ENCODE assay signal across 21 cellular contexts in genomic region chr7:47546728-47547494, GRCh38. TPM values are rescaled to one million over a fixed set of nuclear protein-coding genes. Genes with fewer than 3 reads are reported as not detected.
"Had no signal": no experiment of that assay in that cellular context is flagged by ENCODE, and none has a peak within 500 bp of the region (broad histone marks: within the 10 kb centered on the region; RNA-seq: fewer than 3 reads in every experiment).

No MANE protein-coding gene starts in this region.

- H3K27ac Mint-ChIP-seq: activated CD8-positive, alpha-beta T cell treated with anti-CD3 and anti-CD28 coated beads, Interleukin-2, amount 10 ng/mL, durations not matched to agents 7 days and 5 days; activated naive CD4-positive, alpha-beta T cell treated with anti-CD3 and anti-CD28 coated beads, Interleukin-2, amount 50 U/mL, for 72 hours; activated T-cell treated with anti-CD3 and anti-CD28 coated beads, Interleukin-2, amount 50 U/mL, for 72 hours; stimulated activated naive CD8-positive, alpha-beta T cell treated with anti-CD3 and anti-CD28 coated beads, Interleukin-15, Interleukin-2, amounts not matched to agents 100 ng/mL and 50 ng/mL, for 24 hours had no signal

- H3K9me3 ChIP-seq: pancreas, testis had no signal

- H3K27me3 ChIP-seq: pancreas, testis had no signal

- H3K27ac ChIP-seq: pancreas, testis had no signal

- H3K36me3 Mint-ChIP-seq: activated naive CD4-positive, alpha-beta T cell treated with anti-CD3 and anti-CD28 coated beads, Interleukin-2, amount 50 U/mL, for 72 hours had no signal

- DNase-seq: activated CD4-positive, alpha-beta T cell treated with anti-CD3 and anti-CD28 coated beads for 48 hours; activated CD8-positive, alpha-beta memory T cell treated with anti-CD3 and anti-CD28 coated beads, Interleukin-2, amount 50 U/mL, for 48 hours; activated CD8-positive, alpha-beta T cell treated with anti-CD3 and anti-CD28 coated beads, Interleukin-2, amount 10 ng/mL, durations not matched to agents 7 days and 5 days; activated gamma-delta T cell; activated T-cell treated with anti-CD3 and anti-CD28 coated beads, Interleukin-2, amount 50 U/mL, for 72 hours; amniotic stem cell; central memory CD4-positive, alpha-beta T cell; cortex of kidney; effector memory CD4-positive, alpha-beta T cell; foreskin fibroblast; glutamatergic neuron; mesenchymal stem cell; pancreas; retina; stimulated activated CD4-positive, alpha-beta T cell treated with anti-CD3 and anti-CD28 coated beads, Interleukin-4, amount 100 ng/mL, for 4 hours; stimulated activated CD8-positive, alpha-beta memory T cell treated with anti-CD3 and anti-CD28 coated beads, Interleukin-4, amount 100 ng/mL, for 48 hours; T-helper 2 cell; testis had no signal

- H3K9me3 Mint-ChIP-seq: activated naive CD4-positive, alpha-beta T cell treated with anti-CD3 and anti-CD28 coated beads, Interleukin-2, amount 50 U/mL, for 72 hours; activated T-cell treated with anti-CD3 and anti-CD28 coated beads, Interleukin-2, amount 50 U/mL, for 72 hours; neural crest cell; stimulated activated naive CD8-positive, alpha-beta T cell treated with anti-CD3 and anti-CD28 coated beads, Interleukin-15, Interleukin-2, amounts not matched to agents 100 ng/mL and 50 ng/mL, for 24 hours had no signal

- H3K4me3 ChIP-seq: pancreas, testis had no signal

- H3K36me3 ChIP-seq: pancreas had no signal

- H3K27me3 Mint-ChIP-seq: stimulated activated naive CD8-positive, alpha-beta T cell treated with anti-CD3 and anti-CD28 coated beads, Interleukin-15, Interleukin-2, amounts not matched to agents 100 ng/mL and 50 ng/mL, for 24 hours had no signal

- ATAC-seq: activated CD8-positive, alpha-beta T cell treated with anti-CD3 and anti-CD28 coated beads, Interleukin-2, amount 10 ng/mL, durations not matched to agents 7 days and 5 days; activated naive CD4-positive, alpha-beta T cell treated with anti-CD3 and anti-CD28 coated beads, Interleukin-2, amount 50 U/mL, for 72 hours; activated T-cell treated with anti-CD3 and anti-CD28 coated beads, Interleukin-2, amount 50 U/mL, for 72 hours had no signal

- H3K4me1 ChIP-seq: pancreas had no signal

- H3K4me3 Mint-ChIP-seq: activated CD8-positive, alpha-beta T cell treated with anti-CD3 and anti-CD28 coated beads, Interleukin-2, amount 10 ng/mL, durations not matched to agents 7 days and 5 days; activated T-cell treated with anti-CD3 and anti-CD28 coated beads, Interleukin-2, amount 50 U/mL, for 72 hours; neural crest cell; stimulated activated naive CD8-positive, alpha-beta T cell treated with anti-CD3 and anti-CD28 coated beads, Interleukin-15, Interleukin-2, amounts not matched to agents 100 ng/mL and 50 ng/mL, for 24 hours had no signal

RNA-seq across cellular contexts. Expression of gene TNS3, which starts 35.0 kb away (rescaled TPM):
- total RNA-seq: activated CD8-positive, alpha-beta T cell treated with anti-CD3 and anti-CD28 coated beads, Interleukin-2, amount 10 ng/mL, durations not matched to agents 7 days and 5 days had no signal
